ENCODE assay signal across 8 cellular contexts in the genomic region with DNA sequence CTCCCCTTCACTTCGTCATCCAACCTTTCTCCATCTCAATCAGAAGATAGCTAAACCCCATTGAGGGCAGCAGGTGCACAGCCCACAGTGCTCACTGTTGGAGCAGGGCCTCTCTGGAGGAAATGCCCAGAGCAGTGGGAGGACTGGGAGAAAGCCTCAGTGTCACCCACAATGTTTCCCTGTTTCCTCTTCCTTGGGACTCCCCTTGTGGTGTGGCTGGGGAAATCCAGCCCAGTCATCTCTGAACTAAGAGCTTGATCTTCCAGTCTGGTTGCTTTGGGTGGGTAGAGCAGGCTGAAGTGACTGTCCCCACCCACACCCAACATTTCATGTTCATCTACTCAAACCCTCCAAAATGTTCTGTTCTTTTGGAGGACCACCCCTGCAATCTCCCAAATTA. TPM values are rescaled to one million over a fixed set of nuclear protein-coding genes. Genes with fewer than 3 reads are reported as not detected.
A peak's percentile ranks its signal among the peaks of the same experiment; 100 is the strongest.
DNase-seq lines count a peak whose midpoint lies in the region; ATAC-seq and TF ChIP-seq lines count a peak whose summit lies in the region.

No MANE protein-coding gene starts in this region.

- no peak for TF ChIP-seq CTCF in GM13977 (IDR thresholded peaks at IDR 0.05; ENCODE audit: extremely low read depth, insufficient read depth, missing control alignments)
- TF ChIP-seq CTCF in mucosa of descending colon (IDR thresholded peaks at IDR 0.05), result no peak
- no peak for TF ChIP-seq CTCF in GM23338 (conservative IDR thresholded peaks at IDR 0.05; ENCODE audit: low read depth in 2 of 2)
- TF ChIP-seq CTCF in A673 (conservative IDR thresholded peaks at IDR 0.05; ENCODE audit: low read depth, low read length), result no peak

- H3K36me3 ChIP-seq in mucosa of descending colon (ENCODE audit: low read depth) (no peaks in the 10 kb centered on the region), GM23338 (ENCODE audit: insufficient read depth) (no peaks in the 10 kb centered on the region), A673 (ENCODE audit: insufficient read depth, low read length, poor library complexity, severe bottlenecking) (no peaks in the 10 kb centered on the region)

- CTCF ChIA-PET in A673 (lab: Charles Lee), result no interaction called here

- H3K27me3 ChIP-seq in GM23338 (ENCODE audit: insufficient read depth) (no peaks in the 10 kb centered on the region), A673 (replicated peaks; ENCODE audit: insufficient read depth, low read depth, low read length, poor library complexity) (no peaks in the 10 kb centered on the region)

- H3K9me3 Mint-ChIP-seq in GM23338, result no peaks in the 10 kb centered on the region

- POLR2A ChIA-PET in A673 (lab: Charles Lee; ENCODE audit: low non-redundant PET), result no interaction called here

- no peak overlapping the region for H3K4me3 ChIP-seq in mucosa of descending colon
- no peak overlapping the region for H3K4me3 ChIP-seq in GM23338
- no peak overlapping the region for H3K4me3 ChIP-seq in A673 (ENCODE audit: low read depth, low read length, poor library complexity, severe bottlenecking)

- H2AFZ ChIP-seq in GM23338, result no peak overlapping the region

- no peaks in the 10 kb centered on the region for H3F3A ChIP-seq in GM23338 (replicated peaks; ENCODE audit: low read depth)

- H3K4me1 ChIP-seq in mucosa of descending colon (ENCODE audit: low read depth) (peaks cover 3% of the 10 kb centered on the region), GM23338 (ENCODE audit: insufficient read depth) (no peaks in the 10 kb centered on the region), A673 (ENCODE audit: insufficient read depth, low read length, poor library complexity, severe bottlenecking) (no peaks in the 10 kb centered on the region)

- H3K27ac ChIP-seq in GM23338 (ENCODE audit: low read depth), result no peak overlapping the region
- H3K27ac ChIP-seq in A673 (ENCODE audit: low read depth, low read length, poor library complexity, severe bottlenecking), result no peak overlapping the region

- H3K9me3 ChIP-seq in mucosa of descending colon (no peaks in the 10 kb centered on the region), A673 (ENCODE audit: low read depth, low read length, poor library complexity, severe bottlenecking) (no peaks in the 10 kb centered on the region)

- H3K4me1 Mint-ChIP-seq in GM23338, result peaks cover 2% of the 10 kb centered on the region; the same call in 2 of the 3 replicates

- DNase-seq in GM13977 (ENCODE audit: low spot score) (peak; percentile 48), mucosa of descending colon (no peak), NCI-H2227 treated with DMSO at 0.1 percent for 48 hours (lab: John Stamatoyannopoulos, UW) (no peak), GM23338 (ENCODE audit: low spot score) (no peak), SW 1271 (lab: John Stamatoyannopoulos, UW) (no peak), A673 (ENCODE audit: low spot score) (no peak)
- peak; percentile 22 for DNase-seq in activated CD4-positive, CD25-positive, alpha-beta regulatory T cell treated with anti-CD3 and anti-CD28 coated beads, Interleukin-2, amount 50 U/mL, for 16 hours (ENCODE audit: low read depth, low spot score)

- no TSS peak for BruUV-seq in A673 (replicated peaks; lab: Mats Ljungman, UMichigan)

- in situ Hi-C loops in GM13977 (cut with MboI; ENCODE audit: low pct_unique_long_range_greater_than_20kb, low sequenced_read_pairs, unreplicated experiment), result no loop called here

- H3K79me2 ChIP-seq in GM23338 (replicated peaks; ENCODE audit: insufficient read depth), result no peaks in the 10 kb centered on the region

- no peaks in the 10 kb centered on the region for H4K20me1 ChIP-seq in GM23338 (replicated peaks; ENCODE audit: insufficient read depth)

- H3K4me2 ChIP-seq in GM23338, result no peak overlapping the region

- intact Hi-C loops in mucosa of descending colon (cut with DNase I, micrococcal nuclease), result loop anchor here in 1 of 2 donors (10.0 kb wide), 2 partner anchors 270 to 360 kb away; a partner anchor contains a TSS
- intact Hi-C loops in A673 (cut with micrococcal nuclease; ENCODE audit: unreplicated experiment), result no loop called here

- H3K36me3 Mint-ChIP-seq in GM23338 (ENCODE audit: low read depth), result no peaks in the 10 kb centered on the region

- peaks cover 3% of the 10 kb centered on the region for H3K27me3 Mint-ChIP-seq in GM23338 (ENCODE audit: insufficient read depth, low read depth, poor library complexity)

- H3K4me3 Mint-ChIP-seq in GM23338, result no peak overlapping the region

- ATAC-seq in HG02571 (IDR thresholded peaks at IDR 0.05; ENCODE audit: unreplicated experiment) (peak; percentile 49), mucosa of descending colon (peak; percentile 33), GM23338 (no peak; the same call in 2 of the 3 replicates)

- H3K9me2 ChIP-seq in GM23338 (ENCODE audit: insufficient read depth), result no peaks in the 10 kb centered on the region; the same call in 1 of the 2 replicates

- H3K27ac Mint-ChIP-seq in GM23338, result no peak overlapping the region

TF ChIP-seq in GM23338, 12 proteins besides CTCF, POLR2A, EP300 and RAD21 (continues in another document):
- TF ChIP-seq, protein P1, sequence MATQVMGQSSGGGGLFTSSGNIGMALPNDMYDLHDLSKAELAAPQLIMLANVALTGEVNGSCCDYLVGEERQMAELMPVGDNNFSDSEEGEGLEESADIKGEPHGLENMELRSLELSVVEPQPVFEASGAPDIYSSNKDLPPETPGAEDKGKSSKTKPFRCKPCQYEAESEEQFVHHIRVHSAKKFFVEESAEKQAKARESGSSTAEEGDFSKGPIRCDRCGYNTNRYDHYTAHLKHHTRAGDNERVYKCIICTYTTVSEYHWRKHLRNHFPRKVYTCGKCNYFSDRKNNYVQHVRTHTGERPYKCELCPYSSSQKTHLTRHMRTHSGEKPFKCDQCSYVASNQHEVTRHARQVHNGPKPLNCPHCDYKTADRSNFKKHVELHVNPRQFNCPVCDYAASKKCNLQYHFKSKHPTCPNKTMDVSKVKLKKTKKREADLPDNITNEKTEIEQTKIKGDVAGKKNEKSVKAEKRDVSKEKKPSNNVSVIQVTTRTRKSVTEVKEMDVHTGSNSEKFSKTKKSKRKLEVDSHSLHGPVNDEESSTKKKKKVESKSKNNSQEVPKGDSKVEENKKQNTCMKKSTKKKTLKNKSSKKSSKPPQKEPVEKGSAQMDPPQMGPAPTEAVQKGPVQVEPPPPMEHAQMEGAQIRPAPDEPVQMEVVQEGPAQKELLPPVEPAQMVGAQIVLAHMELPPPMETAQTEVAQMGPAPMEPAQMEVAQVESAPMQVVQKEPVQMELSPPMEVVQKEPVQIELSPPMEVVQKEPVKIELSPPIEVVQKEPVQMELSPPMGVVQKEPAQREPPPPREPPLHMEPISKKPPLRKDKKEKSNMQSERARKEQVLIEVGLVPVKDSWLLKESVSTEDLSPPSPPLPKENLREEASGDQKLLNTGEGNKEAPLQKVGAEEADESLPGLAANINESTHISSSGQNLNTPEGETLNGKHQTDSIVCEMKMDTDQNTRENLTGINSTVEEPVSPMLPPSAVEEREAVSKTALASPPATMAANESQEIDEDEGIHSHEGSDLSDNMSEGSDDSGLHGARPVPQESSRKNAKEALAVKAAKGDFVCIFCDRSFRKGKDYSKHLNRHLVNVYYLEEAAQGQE (IDR thresholded peaks at IDR 0.05; ENCODE audit: unreplicated experiment), result no peak
- TF ChIP-seq EZH2 (IDR thresholded peaks at IDR 0.05; ENCODE audit: low read depth, unreplicated experiment) (no peak), STAT1 (IDR thresholded peaks at IDR 0.05; ENCODE audit: unreplicated experiment) (no peak), CREB1 (CRISPR knock-in tag; IDR thresholded peaks at IDR 0.05; ENCODE audit: low read depth) (no peak)

RNA-seq across cellular contexts. Expression of a gene that starts 29.8 kb away (rescaled TPM):
- total RNA-seq in mucosa of descending colon (10 to 100 TPM; 21.9 to 29.6 (median 22.0) TPM), A673 (2021) (37.5 and 43.4 TPM in 2 replicates)
- total RNA-seq in GM23338 (2014; rRNA removed; shearing (Covaris generic)), result 26.7 and 30.7 TPM in 2 replicates
- 23.9 and 29.7 TPM in 2 replicates for polyA plus RNA-seq in GM23338 (2016; fragmentation: Nextera tagmentation; extraction: Ambion mirVana)

Comparison
In these comparisons a context has a peak if more than half of its experiments do, and no peak if none do; other contexts are left out.
1. DNase-seq: peak in GM13977 (single experiment) and activated CD4-positive, CD25-positive, alpha-beta regulatory T cell treated with anti-CD3 and anti-CD28 coated beads, Interleukin-2, amount 50 U/mL, for 16 hours (single experiment); none in mucosa of descending colon (0 of 3), NCI-H2227 treated with DMSO at 0.1 percent for 48 hours (single experiment), GM23338 (single experiment), SW 1271 (0 of 2) and A673 (single experiment).